ENCODE assay signal across 8 cellular contexts in genomic region chr2:240586919-240587800, GRCh38. TPM values are rescaled to one million over a fixed set of nuclear protein-coding genes. Genes with fewer than 3 reads are reported as not detected.
DNase-seq lines count a peak whose midpoint lies in the region; ATAC-seq and TF ChIP-seq lines count a peak whose summit lies in the region.

No MANE protein-coding gene starts in this region.

- no peak for TF ChIP-seq EP300 in tibial nerve (IDR thresholded peaks at IDR 0.05)

- H3K4me1 Mint-ChIP-seq in CD4-positive, alpha-beta T cell (ENCODE audit: low read depth) = peaks cover 48% of the 10 kb centered on the region

- H3K4me3 ChIP-seq in ectodermal cell (ENCODE audit: insufficient read depth, low read depth, low read length) (peak overlapping the region; percentile 92), mucosa of rectum (ENCODE audit: low read length in 2 of 2) (peak overlapping the region; percentile 76 to 86), tibial nerve (peak overlapping the region; percentile 90 to 96 (median 93))

- H3K9me3 ChIP-seq in CD4-positive, alpha-beta T cell (ENCODE audit: control insufficient read depth, low read length) = no peaks in the 10 kb centered on the region
- H3K9me3 ChIP-seq in ectodermal cell (ENCODE audit: control insufficient read depth, low read length) = no peaks in the 10 kb centered on the region
- no peaks in the 10 kb centered on the region for H3K9me3 ChIP-seq in mucosa of rectum (ENCODE audit: control insufficient read depth in 2 of 2, low read length in 2 of 2)
- H3K9me3 ChIP-seq in tibial nerve = no peaks in the 10 kb centered on the region

- no peaks in the 10 kb centered on the region for H3K9me3 Mint-ChIP-seq in CD4-positive, alpha-beta T cell

- 4 to 5% methylated on average over 62 of the region's 62 CpGs for WGBS in ectodermal cell, 2 experiments
- 8 to 10% methylated on average over 18 to 40 of the region's 62 CpGs for WGBS in tibial nerve, 2 donors

- peak overlapping the region; percentile 71 to 72 for H3K9ac ChIP-seq in mucosa of rectum (ENCODE audit: low read depth in 1 of 2, low read length in 2 of 2)

- H3K4me3 Mint-ChIP-seq in CD4-positive, alpha-beta T cell = peak overlapping the region; percentile 97

- peaks cover 48% of the 10 kb centered on the region for H3K36me3 Mint-ChIP-seq in CD4-positive, alpha-beta T cell (ENCODE audit: low read depth)

- intact Hi-C loops in CD4-positive, alpha-beta T cell (cut with DNase I, micrococcal nuclease) = loop anchor here (1.0 to 10.0 kb wide), 12 partner anchors 21 to 1100 kb away; partner anchors contain the start of genes ATG4B (in 1 of the 2), DTYMK (in 1 of the 2), GPC1 (in 1 of the 2) and MTERF4 (in 1 of the 2)

- peak overlapping the region; percentile 90 for H3K27ac Mint-ChIP-seq in CD4-positive, alpha-beta T cell

- H3K27me3 ChIP-seq in CD4-positive, alpha-beta T cell (ENCODE audit: control insufficient read depth, insufficient read depth, low read length) = no peaks in the 10 kb centered on the region
- H3K27me3 ChIP-seq in ectodermal cell (ENCODE audit: control insufficient read depth, insufficient read depth, low read length, poor library complexity, severe bottlenecking) = no peaks in the 10 kb centered on the region
- H3K27me3 ChIP-seq in mucosa of rectum (ENCODE audit: control insufficient read depth in 2 of 2, insufficient read depth in 2 of 2, low read length in 2 of 2) = no peaks in the 10 kb centered on the region
- H3K27me3 ChIP-seq in tibial nerve = no peaks in the 10 kb centered on the region

- no peak for TF ChIP-seq POLR2A in tibial nerve (IDR thresholded peaks at IDR 0.05)

- peak; percentile 28 to 61 (median 50) for DNase-seq in CD4-positive, alpha-beta T cell
- peak; percentile 48 for DNase-seq in NCI-H1092 treated with DMSO at 0.1 percent for 48 hours (lab: John Stamatoyannopoulos, UW)
- peak; percentile 54 for DNase-seq in activated CD4-positive, alpha-beta T cell treated with anti-CD3 and anti-CD28 coated beads for 4 hours
- no peak for DNase-seq in tibial nerve (ENCODE audit: low spot score in 2 of 2)
- no peak for DNase-seq in NCI-H1694 (lab: John Stamatoyannopoulos, UW)

- TF ChIP-seq CTCF in CD4-positive, alpha-beta T cell (IDR thresholded peaks at IDR 0.05) = no peak
- TF ChIP-seq CTCF in tibial nerve (IDR thresholded peaks at IDR 0.05) = no peak

- CTCF ChIA-PET in CD4-positive, alpha-beta T cell (lab: Charles Lee) = interaction anchor here (0.6 to 3.6 kb wide), 6 partner anchors 21 to 654 kb away, joined by 3 to 40 read pairs (median 10); partner anchors contain the start of genes DUSP28 and RNPEPL1

- peak overlapping the region; percentile 90 for H3K27ac ChIP-seq in CD4-positive, alpha-beta T cell (ENCODE audit: low read depth, low read length)
- H3K27ac ChIP-seq in ectodermal cell (ENCODE audit: insufficient read depth, low read depth, low read length, poor library complexity, severe bottlenecking) (no peak overlapping the region), mucosa of rectum (ENCODE audit: low read depth in 2 of 2, low read length in 2 of 2) (peak overlapping the region; percentile 45 to 70), tibial nerve (peak overlapping the region; percentile 32 to 95 (median 84))

- H3K4me1 ChIP-seq in ectodermal cell (ENCODE audit: control insufficient read depth, insufficient read depth, low read length) (peaks cover 22% of the 10 kb centered on the region), mucosa of rectum (ENCODE audit: control insufficient read depth in 2 of 2, insufficient read depth in 2 of 2, low read length in 2 of 2) (peaks cover 24 to 26% of the 10 kb centered on the region in 2 donors), tibial nerve (peaks cover 0 to 75% (median 30%) of the 10 kb centered on the region in 4 donors)

- ATAC-seq in CD4-positive, alpha-beta T cell (ENCODE audit: poor library complexity) = peak; percentile 39
- peak; percentile 1 for ATAC-seq in GM21515 (IDR thresholded peaks at IDR 0.05; ENCODE audit: unreplicated experiment)

- POLR2A ChIA-PET in CD4-positive, alpha-beta T cell (lab: Charles Lee) = interaction anchor here (0.6 to 6.1 kb wide), 14 partner anchors 10 to 1099 kb away, joined by 3 to 224 read pairs (median 6); partner anchors contain the start of genes DTYMK, DUSP28, GPC1 and GPR35

- H3K36me3 ChIP-seq in ectodermal cell (ENCODE audit: control insufficient read depth, insufficient read depth, low read length) (peaks cover 5% of the 10 kb centered on the region), mucosa of rectum (ENCODE audit: control insufficient read depth in 2 of 2, insufficient read depth in 2 of 2, low read length in 2 of 2) (peaks cover 9 to 22% of the 10 kb centered on the region in 2 donors), tibial nerve (peaks cover 0 to 40% (median 0%) of the 10 kb centered on the region in 3 donors)

- H3K27me3 Mint-ChIP-seq in CD4-positive, alpha-beta T cell = no peaks in the 10 kb centered on the region

RNA-seq across cellular contexts. Expression of gene CAPN10, which starts 0.6 kb away (rescaled TPM):
- total RNA-seq in CD4-positive, alpha-beta T cell = 10 to 100 TPM; 40.6 to 42.1 TPM
- 39.0 TPM for polyA plus RNA-seq in ectodermal cell (2013, experiment 1 of 4)
- polyA plus RNA-seq in ectodermal cell (2013, experiment 2 of 4) = 40.5 TPM
- polyA plus RNA-seq in ectodermal cell (2013, experiment 3 of 4) = 40.3 TPM
- 41.1 TPM for polyA plus RNA-seq in ectodermal cell (2013, experiment 4 of 4)
- 10 to 100 TPM; 28.0 to 66.3 (median 54.8) TPM for total RNA-seq in tibial nerve

RNA-seq across cellular contexts. Expression of gene RNPEPL1, which starts 18.9 kb away (rescaled TPM):
- 10 to 100 TPM; 73.0 to 78.8 TPM for total RNA-seq in CD4-positive, alpha-beta T cell
- polyA plus RNA-seq in ectodermal cell (2013, experiment 1 of 4) = 8.3 TPM
- polyA plus RNA-seq in ectodermal cell (2013, experiment 2 of 4) = 12.3 TPM
- 8.2 TPM for polyA plus RNA-seq in ectodermal cell (2013, experiment 3 of 4)
- polyA plus RNA-seq in ectodermal cell (2013, experiment 4 of 4) = 9.7 TPM
- total RNA-seq in tibial nerve = 10 to 100 TPM; 55.3 to 90.6 (median 64.0) TPM

RNA-seq across cellular contexts. Expression of gene DUSP28, which starts 27.0 kb away (rescaled TPM):
- 10 to 100 TPM; 18.3 to 18.9 TPM for total RNA-seq in CD4-positive, alpha-beta T cell
- polyA plus RNA-seq in ectodermal cell (2013, experiment 1 of 4) = 4.4 TPM
- 7.3 TPM for polyA plus RNA-seq in ectodermal cell (2013, experiment 2 of 4)
- polyA plus RNA-seq in ectodermal cell (2013, experiment 3 of 4) = 5.4 TPM
- 6.4 TPM for polyA plus RNA-seq in ectodermal cell (2013, experiment 4 of 4)
- 10 to 100 TPM in 1 of 4 donors, 1 to 10 TPM in 3; 4.5 to 16.1 (median 7.2) TPM for total RNA-seq in tibial nerve

RNA-seq across cellular contexts. Expression of gene ANKMY1, which starts 29.4 kb away (rescaled TPM):
- 10 to 100 TPM; 25.7 to 26.2 TPM for total RNA-seq in CD4-positive, alpha-beta T cell
- polyA plus RNA-seq in ectodermal cell (2013, experiment 1 of 4) = 8.2 TPM
- 10.6 TPM for polyA plus RNA-seq in ectodermal cell (2013, experiment 2 of 4)
- polyA plus RNA-seq in ectodermal cell (2013, experiment 3 of 4) = 6.5 TPM
- 6.9 TPM for polyA plus RNA-seq in ectodermal cell (2013, experiment 4 of 4)
- total RNA-seq in tibial nerve = 10 to 100 TPM; 14.2 to 24.0 (median 21.4) TPM

RNA-seq across cellular contexts. Expression of gene GPR35, which starts 38.1 kb away (rescaled TPM):
- total RNA-seq in CD4-positive, alpha-beta T cell = 1 to 10 TPM; 7.1 to 7.2 TPM
- 1.3 TPM for polyA plus RNA-seq in ectodermal cell (2013, experiment 1 of 4)
- 1.4 TPM for polyA plus RNA-seq in ectodermal cell (2013, experiment 2 of 4)
- 0.37 TPM for polyA plus RNA-seq in ectodermal cell (2013, experiment 3 of 4)
- 1.0 TPM for polyA plus RNA-seq in ectodermal cell (2013, experiment 4 of 4)
- 1 to 10 TPM in 3 of 4 donors, under 1 TPM in 1; 0.90 to 8.2 (median 2.0) TPM for total RNA-seq in tibial nerve

Comparison
In these comparisons a context has a peak if more than half of its experiments do, and no peak if none do; other contexts are left out.
1. DNase-seq: peak in CD4-positive, alpha-beta T cell (10 of 10), NCI-H1092 treated with DMSO at 0.1 percent for 48 hours (single experiment) and activated CD4-positive, alpha-beta T cell treated with anti-CD3 and anti-CD28 coated beads for 4 hours (2 of 2); none in tibial nerve (0 of 2) and NCI-H1694 (single experiment).
2. Peak in every context shown above with its lines, with median percentiles within 50 percentile points of each other: H3K4me3 ChIP-seq.